ENCODE assay signal across 40 cellular contexts in genomic region chr6:51633424-51633823, GRCh38.
"Had no signal": no experiment of that assay in that cellular context is flagged by ENCODE, and none has a peak within 500 bp of the region (broad histone marks: within the 10 kb centered on the region; RNA-seq: fewer than 3 reads in every experiment).

No MANE protein-coding gene starts in this region.

- H3K27ac ChIP-seq: adrenal gland, ascending aorta, body of pancreas, brain microvascular endothelial cell, breast epithelium, cardiac muscle cell had no signal

- H3K27me3 ChIP-seq: adrenal gland, ascending aorta, body of pancreas, brain microvascular endothelial cell, breast epithelium, cardiac muscle cell had no signal

- H3K4me3 ChIP-seq: adrenal gland, ascending aorta, body of pancreas, breast epithelium, cardiac muscle cell had no signal

- H3K9me3 Mint-ChIP-seq: activated naive CD4-positive, alpha-beta T cell treated with anti-CD3 and anti-CD28 coated beads, Interleukin-2, amount 10 ng/mL, durations not matched to agents 7 days and 5 days; activated naive CD8-positive, alpha-beta T cell treated with anti-CD3 and anti-CD28 coated beads for 36 hours; activated naive CD8-positive, alpha-beta T cell treated with anti-CD3 and anti-CD28 coated beads, Interleukin-2, amount 10 ng/mL, durations not matched to agents 7 days and 5 days; activated naive CD8-positive, alpha-beta T cell treated with anti-CD3 and anti-CD28 coated beads, Interleukin-2, amount 50 U/mL, for 24 hours; activated T-cell treated with anti-CD3 and anti-CD28 coated beads, Interleukin-2, amount 50 U/mL, for 72 hours; activated T-helper 1 cell treated with anti-CD3 and anti-CD28 coated beads, Interleukin-12 subunit alpha, Interleukin-12 subunit beta, Interleukin-2, Interleukin-4 antibody, amounts not matched to agents 30 ng/mL and 10 ng/mL and 1 ng/mL, durations not matched to agents 14 hours and 24 hours and 36 hours; activated T-helper 2 cell treated with anti-CD3 and anti-CD28 coated beads, Interferon-gamma antibody, Interleukin-2, Interleukin-4, amounts not matched to agents 10 μg/mL and 5 μg/mL and 100 μg/mL, durations not matched to agents 14 hours and 24 hours and 36 hours had no signal

- H3K4me1 ChIP-seq: adrenal gland, ascending aorta, body of pancreas, breast epithelium had no signal

- H3K4me3 Mint-ChIP-seq: activated naive CD4-positive, alpha-beta T cell treated with anti-CD3 and anti-CD28 coated beads for 36 hours; activated naive CD4-positive, alpha-beta T cell treated with anti-CD3 and anti-CD28 coated beads, Interleukin-2, amount 10 ng/mL, durations not matched to agents 7 days and 5 days; activated naive CD4-positive, alpha-beta T cell treated with anti-CD3 and anti-CD28 coated beads, Interleukin-2, amount 50 U/mL, for 24 hours; activated naive CD8-positive, alpha-beta T cell; activated naive CD8-positive, alpha-beta T cell treated with anti-CD3 and anti-CD28 coated beads for 36 hours; activated naive CD8-positive, alpha-beta T cell treated with anti-CD3 and anti-CD28 coated beads, Interleukin-2, amount 10 ng/mL, durations not matched to agents 7 days and 5 days; activated naive CD8-positive, alpha-beta T cell treated with anti-CD3 and anti-CD28 coated beads, Interleukin-2, amount 50 U/mL, for 24 hours; activated T-cell treated with anti-CD3 and anti-CD28 coated beads, Interleukin-2, amount 50 U/mL, for 24 hours; activated T-cell treated with anti-CD3 and anti-CD28 coated beads, Interleukin-2, amount 50 U/mL, for 4 hours; activated T-cell treated with anti-CD3 and anti-CD28 coated beads, Interleukin-2, amount 50 U/mL, for 72 hours; activated T-helper 1 cell treated with anti-CD3 and anti-CD28 coated beads, Interleukin-12 subunit alpha, Interleukin-12 subunit beta, Interleukin-2, Interleukin-4 antibody, amounts not matched to agents 30 ng/mL and 10 ng/mL and 1 ng/mL, durations not matched to agents 14 hours and 24 hours and 36 hours; activated T-helper 17 cell treated with anti-CD3 and anti-CD28 coated beads, Interleukin-2, amount 50 U/mL, for 72 hours; brain; central memory CD8-positive, alpha-beta T cell had no signal

- DNase-seq: activated effector memory CD4-positive, alpha-beta T cell treated with anti-CD3 and anti-CD28 coated beads, Interleukin-2, amount 50 U/mL, for 16 hours; activated effector memory CD4-positive, alpha-beta T cell treated with Interleukin-2 at 50 U/mL for 16 hours; activated gamma-delta T cell; activated gamma-delta T cell treated with Interleukin-2 at 50 U/mL for 16 hours; activated naive CD4-positive, alpha-beta T cell; activated naive CD4-positive, alpha-beta T cell treated with anti-CD3 and anti-CD28 coated beads for 36 hours; activated naive CD4-positive, alpha-beta T cell treated with anti-CD3 and anti-CD28 coated beads, Interleukin-2, amount 10 ng/mL, durations not matched to agents 7 days and 5 days; activated naive CD4-positive, alpha-beta T cell treated with anti-CD3 and anti-CD28 coated beads, Interleukin-2, amount 50 U/mL, for 16 hours; activated naive CD4-positive, alpha-beta T cell treated with Interleukin-2 at 50 U/mL for 16 hours; activated naive CD8-positive, alpha-beta T cell treated with anti-CD3 and anti-CD28 coated beads for 36 hours; activated naive CD8-positive, alpha-beta T cell treated with anti-CD3 and anti-CD28 coated beads, Interleukin-2, amount 10 ng/mL, durations not matched to agents 7 days and 5 days; activated naive CD8-positive, alpha-beta T cell treated with anti-CD3 and anti-CD28 coated beads, Interleukin-2, amount 50 U/mL, for 24 hours; activated T-cell treated with anti-CD3 and anti-CD28 coated beads, Interleukin-2, amount 50 U/mL, for 1 hour; activated T-cell treated with anti-CD3 and anti-CD28 coated beads, Interleukin-2, amount 50 U/mL, for 24 hours; activated T-cell treated with anti-CD3 and anti-CD28 coated beads, Interleukin-2, amount 50 U/mL, for 4 hours; activated T-cell treated with anti-CD3 and anti-CD28 coated beads, Interleukin-2, amount 50 U/mL, for 48 hours; activated T-cell treated with anti-CD3 and anti-CD28 coated beads, Interleukin-2, amount 50 U/mL, for 72 hours; adrenal gland; amniotic stem cell; amygdala; anterior cingulate cortex; aorta; body of pancreas; brain microvascular endothelial cell; caudate nucleus; central memory CD4-positive, alpha-beta T cell; cerebellar nuclear complex had no signal

- H3K36me3 Mint-ChIP-seq: activated naive CD4-positive, alpha-beta T cell treated with anti-CD3 and anti-CD28 coated beads, Interleukin-2, amount 10 ng/mL, durations not matched to agents 7 days and 5 days; activated naive CD4-positive, alpha-beta T cell treated with anti-CD3 and anti-CD28 coated beads, Interleukin-2, amount 50 U/mL, for 24 hours; activated naive CD4-positive, alpha-beta T cell treated with anti-CD3 and anti-CD28 coated beads, Interleukin-2, amount 50 U/mL, for 72 hours; activated naive CD8-positive, alpha-beta T cell; activated naive CD8-positive, alpha-beta T cell treated with anti-CD3 and anti-CD28 coated beads for 36 hours; activated naive CD8-positive, alpha-beta T cell treated with anti-CD3 and anti-CD28 coated beads, Interleukin-2, amount 10 ng/mL, durations not matched to agents 7 days and 5 days; brain had no signal

- H3K27me3 Mint-ChIP-seq: activated naive CD4-positive, alpha-beta T cell treated with anti-CD3 and anti-CD28 coated beads, Interleukin-2, amount 10 ng/mL, durations not matched to agents 7 days and 5 days; activated naive CD4-positive, alpha-beta T cell treated with anti-CD3 and anti-CD28 coated beads, Interleukin-2, amount 50 U/mL, for 24 hours; activated naive CD8-positive, alpha-beta T cell; activated naive CD8-positive, alpha-beta T cell treated with anti-CD3 and anti-CD28 coated beads for 36 hours; activated naive CD8-positive, alpha-beta T cell treated with anti-CD3 and anti-CD28 coated beads, Interleukin-2, amount 10 ng/mL, durations not matched to agents 7 days and 5 days; activated naive CD8-positive, alpha-beta T cell treated with anti-CD3 and anti-CD28 coated beads, Interleukin-2, amount 50 U/mL, for 24 hours; activated T-cell treated with anti-CD3 and anti-CD28 coated beads, Interleukin-2, amount 50 U/mL, for 24 hours; activated T-helper 17 cell treated with anti-CD3 and anti-CD28 coated beads, Interleukin-2, amount 50 U/mL, for 72 hours; central memory CD8-positive, alpha-beta T cell had no signal

- ATAC-seq: activated naive CD4-positive, alpha-beta T cell treated with anti-CD3 and anti-CD28 coated beads, Interleukin-2, amount 50 U/mL, for 72 hours; activated naive CD8-positive, alpha-beta T cell treated with anti-CD3 and anti-CD28 coated beads, Interleukin-2, amount 50 U/mL, for 24 hours; activated T-cell treated with anti-CD3 and anti-CD28 coated beads, Interleukin-2, amount 50 U/mL, for 4 hours; activated T-cell treated with anti-CD3 and anti-CD28 coated beads, Interleukin-2, amount 50 U/mL, for 72 hours; activated T-helper 17 cell treated with anti-CD3 and anti-CD28 coated beads, Interleukin-2, amount 50 U/mL, for 72 hours; body of pancreas had no signal

- FAIRE-seq: astrocyte, bronchial epithelial cell had no signal

- H3K9me3 ChIP-seq: adrenal gland, ascending aorta, body of pancreas, breast epithelium had no signal

- H3K27ac Mint-ChIP-seq: activated naive CD4-positive, alpha-beta T cell treated with anti-CD3 and anti-CD28 coated beads for 36 hours; activated naive CD4-positive, alpha-beta T cell treated with anti-CD3 and anti-CD28 coated beads, Interleukin-2, amount 10 ng/mL, durations not matched to agents 7 days and 5 days; activated naive CD4-positive, alpha-beta T cell treated with anti-CD3 and anti-CD28 coated beads, Interleukin-2, amount 50 U/mL, for 24 hours; activated naive CD4-positive, alpha-beta T cell treated with anti-CD3 and anti-CD28 coated beads, Interleukin-2, amount 50 U/mL, for 72 hours; activated naive CD8-positive, alpha-beta T cell; activated naive CD8-positive, alpha-beta T cell treated with anti-CD3 and anti-CD28 coated beads for 36 hours; activated naive CD8-positive, alpha-beta T cell treated with anti-CD3 and anti-CD28 coated beads, Interleukin-2, amount 10 ng/mL, durations not matched to agents 7 days and 5 days; activated naive CD8-positive, alpha-beta T cell treated with anti-CD3 and anti-CD28 coated beads, Interleukin-2, amount 50 U/mL, for 24 hours; activated T-cell treated with anti-CD3 and anti-CD28 coated beads, Interleukin-2, amount 50 U/mL, for 24 hours; activated T-cell treated with anti-CD3 and anti-CD28 coated beads, Interleukin-2, amount 50 U/mL, for 72 hours; activated T-helper 1 cell treated with anti-CD3 and anti-CD28 coated beads, Interleukin-12 subunit alpha, Interleukin-12 subunit beta, Interleukin-2, Interleukin-4 antibody, amounts not matched to agents 30 ng/mL and 10 ng/mL and 1 ng/mL, durations not matched to agents 14 hours and 24 hours and 36 hours; activated T-helper 17 cell treated with anti-CD3 and anti-CD28 coated beads, Interleukin-2, amount 50 U/mL, for 72 hours; activated T-helper 2 cell treated with anti-CD3 and anti-CD28 coated beads, Interferon-gamma antibody, Interleukin-2, Interleukin-4, amounts not matched to agents 10 μg/mL and 5 μg/mL and 100 μg/mL, durations not matched to agents 14 hours and 24 hours and 36 hours; brain had no signal

- H3K36me3 ChIP-seq: adrenal gland, ascending aorta, brain microvascular endothelial cell, breast epithelium, cardiac muscle cell had no signal

- H3K4me1 Mint-ChIP-seq: activated naive CD4-positive, alpha-beta T cell treated with anti-CD3 and anti-CD28 coated beads, Interleukin-2, amount 10 ng/mL, durations not matched to agents 7 days and 5 days; activated naive CD4-positive, alpha-beta T cell treated with anti-CD3 and anti-CD28 coated beads, Interleukin-2, amount 50 U/mL, for 24 hours; activated naive CD8-positive, alpha-beta T cell treated with anti-CD3 and anti-CD28 coated beads for 36 hours; activated naive CD8-positive, alpha-beta T cell treated with anti-CD3 and anti-CD28 coated beads, Interleukin-2, amount 10 ng/mL, durations not matched to agents 7 days and 5 days; activated naive CD8-positive, alpha-beta T cell treated with anti-CD3 and anti-CD28 coated beads, Interleukin-2, amount 50 U/mL, for 24 hours; activated T-helper 17 cell treated with anti-CD3 and anti-CD28 coated beads, Interleukin-2, amount 50 U/mL, for 72 hours; brain; central memory CD8-positive, alpha-beta T cell had no signal
